1 cellular context compared by ENCODE assay signal in the genomic region with DNA sequence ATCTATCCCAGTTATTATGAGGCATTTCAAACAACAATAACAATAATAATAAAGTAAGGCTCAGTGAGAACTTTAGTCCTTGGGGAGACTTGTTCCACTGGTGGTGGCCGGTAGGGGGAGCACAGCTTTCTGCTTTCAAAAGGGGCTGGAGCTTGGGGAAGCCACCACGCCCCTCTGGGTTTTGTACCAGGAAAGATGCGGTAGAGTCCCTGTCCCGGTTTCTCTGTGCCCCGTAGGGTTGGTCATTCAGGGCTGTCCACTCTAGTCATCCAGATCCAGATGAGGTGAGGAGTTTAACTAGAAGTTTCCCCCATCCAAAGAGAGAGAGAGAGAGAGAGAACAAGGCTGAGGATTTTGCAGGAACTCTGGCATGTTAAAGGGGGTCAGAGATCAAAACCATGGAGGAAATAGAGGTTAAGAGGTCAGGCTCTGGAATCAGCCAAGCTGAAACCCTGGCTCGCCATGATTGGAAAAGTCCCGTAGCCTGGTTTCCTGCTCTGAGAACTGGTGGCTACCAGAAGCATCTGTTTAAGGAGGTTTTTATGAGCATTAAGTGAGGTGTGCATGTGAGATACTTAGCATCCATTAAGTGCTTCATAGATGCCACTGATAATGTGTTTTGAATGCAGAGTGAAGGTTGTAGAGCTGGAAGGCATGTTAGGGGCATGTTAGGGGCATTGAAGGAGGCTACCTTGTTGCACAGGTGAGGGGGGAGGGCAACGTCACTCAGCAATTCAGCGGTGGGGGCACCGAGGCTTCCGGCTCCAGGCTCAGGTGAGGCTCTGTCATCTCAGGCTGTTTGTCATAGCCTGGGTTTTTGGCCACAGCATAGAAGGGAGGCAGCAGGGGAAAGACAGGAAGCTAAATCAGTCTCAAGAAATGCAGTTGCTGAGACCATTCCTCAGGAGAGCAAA.
TF ChIP-seq lines count a peak whose summit lies in the region.

No MANE protein-coding gene starts in this region.

TF ChIP-seq in GM12878, 131 proteins besides CTCF, POLR2A, EP300 and RAD21 (continued from another document):
- TF ChIP-seq, protein P1, sequence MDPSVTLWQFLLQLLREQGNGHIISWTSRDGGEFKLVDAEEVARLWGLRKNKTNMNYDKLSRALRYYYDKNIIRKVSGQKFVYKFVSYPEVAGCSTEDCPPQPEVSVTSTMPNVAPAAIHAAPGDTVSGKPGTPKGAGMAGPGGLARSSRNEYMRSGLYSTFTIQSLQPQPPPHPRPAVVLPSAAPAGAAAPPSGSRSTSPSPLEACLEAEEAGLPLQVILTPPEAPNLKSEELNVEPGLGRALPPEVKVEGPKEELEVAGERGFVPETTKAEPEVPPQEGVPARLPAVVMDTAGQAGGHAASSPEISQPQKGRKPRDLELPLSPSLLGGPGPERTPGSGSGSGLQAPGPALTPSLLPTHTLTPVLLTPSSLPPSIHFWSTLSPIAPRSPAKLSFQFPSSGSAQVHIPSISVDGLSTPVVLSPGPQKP (IDR thresholded peaks at IDR 0.05; ENCODE audit: low read depth, low read length) = no peak
- TF ChIP-seq, protein P2, sequence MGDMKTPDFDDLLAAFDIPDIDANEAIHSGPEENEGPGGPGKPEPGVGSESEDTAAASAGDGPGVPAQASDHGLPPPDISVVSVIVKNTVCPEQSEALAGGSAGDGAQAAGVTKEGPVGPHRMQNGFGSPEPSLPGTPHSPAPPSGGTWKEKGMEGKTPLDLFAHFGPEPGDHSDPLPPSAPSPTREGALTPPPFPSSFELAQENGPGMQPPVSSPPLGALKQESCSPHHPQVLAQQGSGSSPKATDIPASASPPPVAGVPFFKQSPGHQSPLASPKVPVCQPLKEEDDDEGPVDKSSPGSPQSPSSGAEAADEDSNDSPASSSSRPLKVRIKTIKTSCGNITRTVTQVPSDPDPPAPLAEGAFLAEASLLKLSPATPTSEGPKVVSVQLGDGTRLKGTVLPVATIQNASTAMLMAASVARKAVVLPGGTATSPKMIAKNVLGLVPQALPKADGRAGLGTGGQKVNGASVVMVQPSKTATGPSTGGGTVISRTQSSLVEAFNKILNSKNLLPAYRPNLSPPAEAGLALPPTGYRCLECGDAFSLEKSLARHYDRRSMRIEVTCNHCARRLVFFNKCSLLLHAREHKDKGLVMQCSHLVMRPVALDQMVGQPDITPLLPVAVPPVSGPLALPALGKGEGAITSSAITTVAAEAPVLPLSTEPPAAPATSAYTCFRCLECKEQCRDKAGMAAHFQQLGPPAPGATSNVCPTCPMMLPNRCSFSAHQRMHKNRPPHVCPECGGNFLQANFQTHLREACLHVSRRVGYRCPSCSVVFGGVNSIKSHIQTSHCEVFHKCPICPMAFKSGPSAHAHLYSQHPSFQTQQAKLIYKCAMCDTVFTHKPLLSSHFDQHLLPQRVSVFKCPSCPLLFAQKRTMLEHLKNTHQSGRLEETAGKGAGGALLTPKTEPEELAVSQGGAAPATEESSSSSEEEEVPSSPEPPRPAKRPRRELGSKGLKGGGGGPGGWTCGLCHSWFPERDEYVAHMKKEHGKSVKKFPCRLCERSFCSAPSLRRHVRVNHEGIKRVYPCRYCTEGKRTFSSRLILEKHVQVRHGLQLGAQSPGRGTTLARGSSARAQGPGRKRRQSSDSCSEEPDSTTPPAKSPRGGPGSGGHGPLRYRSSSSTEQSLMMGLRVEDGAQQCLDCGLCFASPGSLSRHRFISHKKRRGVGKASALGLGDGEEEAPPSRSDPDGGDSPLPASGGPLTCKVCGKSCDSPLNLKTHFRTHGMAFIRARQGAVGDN (IDR thresholded peaks at IDR 0.05) = no peak
- TF ChIP-seq MYC (IDR thresholded peaks at IDR 0.05; ENCODE audit: insufficient read depth, insufficient read length, insufficient replicate concordance, low read length, severe bottlenecking) (no peak), MEF2B (IDR thresholded peaks at IDR 0.05; ENCODE audit: partially characterized antibody, poor library complexity, severe bottlenecking) (no peak), PML (IDR thresholded peaks at IDR 0.05; ENCODE audit: low read length) (no peak)
